9 cellular contexts compared by ENCODE assay signal in the genomic region with DNA sequence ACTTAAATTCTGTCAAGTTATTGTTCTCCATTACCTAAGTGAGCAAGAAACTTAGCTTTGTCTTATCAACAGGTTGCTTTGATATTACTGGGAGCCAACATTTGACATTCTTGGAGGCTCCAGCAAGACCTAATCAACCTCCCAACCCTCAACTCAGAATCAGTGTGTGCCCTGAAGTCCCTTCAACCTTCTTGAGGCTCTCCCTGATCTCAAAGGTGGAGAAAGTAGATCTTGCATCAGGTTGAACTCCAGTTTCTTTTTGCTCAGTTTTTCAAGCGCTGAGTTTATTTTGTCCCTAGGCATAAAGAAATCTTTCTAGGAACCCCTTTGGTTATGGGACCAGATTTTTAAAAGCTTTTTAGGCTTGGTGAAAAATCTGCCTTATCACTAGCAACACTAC. TPM values are rescaled to one million over a fixed set of nuclear protein-coding genes. Genes with fewer than 3 reads are reported as not detected.
A peak's percentile ranks its signal among the peaks of the same experiment; 100 is the strongest.
DNase-seq lines count a peak whose midpoint lies in the region; ATAC-seq, FAIRE-seq and TF ChIP-seq lines count a peak whose summit lies in the region.
"Had no signal": no experiment of that assay in that cellular context is flagged by ENCODE, and none has a peak within 500 bp of the region (broad histone marks: within the 10 kb centered on the region; RNA-seq: fewer than 3 reads in every experiment).

No MANE protein-coding gene starts in this region.

- intact Hi-C loops in Calu3 (cut with micrococcal nuclease; ENCODE audit: unreplicated experiment), result loop anchor here (10.0 kb wide), 1 partner anchor 219 kb away; no protein-coding TSS in a partner anchor
- intact Hi-C loops in OCI-LY7 (cut with micrococcal nuclease; ENCODE audit: unreplicated experiment), result loop anchor here (2.0 to 10.0 kb wide), 2 partner anchors 565 to 671 kb away; a partner anchor contains a TSS

- no peak for ATAC-seq in effector memory CD8-positive, alpha-beta T cell (replicated peaks)
- ATAC-seq in HG03280 (IDR thresholded peaks at IDR 0.05; ENCODE audit: unreplicated experiment), result no peak

- H3K9ac ChIP-seq in parathyroid adenoma, result no peak overlapping the region

- H3K9me2 ChIP-seq in OCI-LY7 (ENCODE audit: insufficient read depth, low read length), result no peaks in the 10 kb centered on the region

- H3K4me2 ChIP-seq in OCI-LY7 (ENCODE audit: low read length) (peak overlapping the region; percentile 95), parathyroid adenoma (ENCODE audit: low read length) (peak overlapping the region; percentile 87)

- no peaks in the 10 kb centered on the region for H3K27me3 Mint-ChIP-seq in Calu3 (ENCODE audit: unreplicated experiment)
- no peaks in the 10 kb centered on the region for H3K27me3 Mint-ChIP-seq in effector memory CD8-positive, alpha-beta T cell

- H3K36me3 ChIP-seq in OCI-LY7 (ENCODE audit: insufficient read depth, low read length), result peaks cover 31% of the 10 kb centered on the region
- no peaks in the 10 kb centered on the region for H3K36me3 ChIP-seq in parathyroid adenoma (ENCODE audit: control insufficient read depth, insufficient read depth, low read length)
- H3K36me3 ChIP-seq: cardiac muscle cell had no signal

- H3K27ac ChIP-seq in OCI-LY7 (ENCODE audit: low read depth, low read length, poor library complexity, severe bottlenecking), result peak overlapping the region; percentile 90
- peak overlapping the region; percentile 69 for H3K27ac ChIP-seq in parathyroid adenoma
- H3K27ac ChIP-seq: cardiac muscle cell had no signal

- peaks cover 45% of the 10 kb centered on the region for H3K36me3 Mint-ChIP-seq in Calu3 (ENCODE audit: insufficient read depth, unreplicated experiment)
- peaks cover 47% of the 10 kb centered on the region for H3K36me3 Mint-ChIP-seq in effector memory CD8-positive, alpha-beta T cell (ENCODE audit: insufficient read depth)

- H2AFZ ChIP-seq in OCI-LY7 (ENCODE audit: low read length), result peak overlapping the region; percentile 71; the same call in 1 of the 2 replicates
- H2AFZ ChIP-seq in parathyroid adenoma, result peak overlapping the region; percentile 75

- no TSS peak for BruUV-seq in Calu3 (replicated peaks; lab: Mats Ljungman, UMichigan)
- TSS peak; percentile 46 for BruUV-seq in OCI-LY7 (replicated peaks; lab: Mats Ljungman, UMichigan)

- POLR2A ChIA-PET in OCI-LY7 (lab: Charles Lee), result interaction anchor here (0.7 to 2.6 kb wide), 9 partner anchors 14 to 667 kb away, joined by 3 to 14 read pairs (median 4); a partner anchor contains a TSS

- peak overlapping the region; percentile 97 for H3K4me3 Mint-ChIP-seq in Calu3 (ENCODE audit: low read depth, unreplicated experiment)
- peak overlapping the region; percentile 95 to 96 for H3K4me3 Mint-ChIP-seq in effector memory CD8-positive, alpha-beta T cell

- H3K9me3 Mint-ChIP-seq in Calu3 (ENCODE audit: low read depth, unreplicated experiment), result no peaks in the 10 kb centered on the region
- H3K9me3 Mint-ChIP-seq in effector memory CD8-positive, alpha-beta T cell, result no peaks in the 10 kb centered on the region

- H3K4me1 ChIP-seq in OCI-LY7 (ENCODE audit: insufficient read depth, low read length, poor library complexity, severe bottlenecking), result peaks cover 47% of the 10 kb centered on the region
- peaks cover 2% of the 10 kb centered on the region for H3K4me1 ChIP-seq in parathyroid adenoma

- no peak for FAIRE-seq in RCC 7860 (lab: Jason Lieb, UNC)

- no peak for DNase-seq in Calu3
- DNase-seq in OCI-LY7 (ENCODE audit: low spot score), result peak; percentile 16
- no peak for DNase-seq in effector memory CD8-positive, alpha-beta T cell
- DNase-seq in RCC 7860 (ENCODE audit: low spot score), result no peak
- no peak for DNase-seq in GM10266 (ENCODE audit: extremely low spot score)
- no peak for DNase-seq in midbrain (lab: John Stamatoyannopoulos, UW)

- peak overlapping the region; percentile 93 for H3K27ac Mint-ChIP-seq in Calu3 (ENCODE audit: unreplicated experiment)
- peak overlapping the region; percentile 97 to 98 for H3K27ac Mint-ChIP-seq in effector memory CD8-positive, alpha-beta T cell

- CTCF ChIA-PET in Calu3 (lab: Charles Lee) (interaction anchor here (0.6 to 3.0 kb wide), 4 partner anchors 14 to 42 kb away, joined by 4 to 22 read pairs (median 10); a partner anchor contains a TSS), OCI-LY7 (lab: Charles Lee; ENCODE audit: unreplicated experiment) (interaction anchor here (1.0 to 1.2 kb wide), 3 partner anchors 14 to 576 kb away, joined by 3 to 5 read pairs (median 4); no protein-coding TSS in a partner anchor)

- H3K79me2 ChIP-seq in OCI-LY7 (ENCODE audit: insufficient read depth, low read depth, low read length) (peaks cover 48% of the 10 kb centered on the region), parathyroid adenoma (no peaks in the 10 kb centered on the region)

- H3K9me3 ChIP-seq in OCI-LY7 (ENCODE audit: low read length) (no peaks in the 10 kb centered on the region), parathyroid adenoma (ENCODE audit: control insufficient read depth, low read length) (no peaks in the 10 kb centered on the region)

- H3K27me3 ChIP-seq in parathyroid adenoma (ENCODE audit: control insufficient read depth, insufficient read depth, low read length), result no peaks in the 10 kb centered on the region

- H3K4me1 Mint-ChIP-seq in Calu3 (ENCODE audit: low read depth, unreplicated experiment), result peaks cover 50% of the 10 kb centered on the region
- peaks cover 39 to 63% of the 10 kb centered on the region in 2 donors for H3K4me1 Mint-ChIP-seq in effector memory CD8-positive, alpha-beta T cell (ENCODE audit: low read depth in 2 of 2)

- H3K4me3 ChIP-seq in OCI-LY7 (ENCODE audit: low read depth, low read length, poor library complexity, severe bottlenecking) (peak overlapping the region; percentile 90), parathyroid adenoma (ENCODE audit: low read depth, low read length) (peak overlapping the region; percentile 92)

- TF ChIP-seq CTCF in Calu3 (IDR thresholded peaks at IDR 0.05; ENCODE audit: unreplicated experiment) (no peak), OCI-LY7 (conservative IDR thresholded peaks at IDR 0.05; ENCODE audit: low read length) (no peak), parathyroid adenoma (IDR thresholded peaks at IDR 0.05) (no peak), GM10266 (IDR thresholded peaks at IDR 0.05; ENCODE audit: control insufficient read depth, insufficient read depth, low read depth, missing control alignments) (no peak)

- no peaks in the 10 kb centered on the region for H4K20me1 ChIP-seq in OCI-LY7 (ENCODE audit: insufficient read depth, low read length)

RNA-seq across cellular contexts. Expression of a gene that starts 1.4 kb away (rescaled TPM):
- total RNA-seq in Calu3 (2022), result 87.9 and 91.6 TPM in 2 replicates
- 80.8 and 83.9 TPM in 2 replicates for total RNA-seq in OCI-LY7 (2014; rRNA removed; shearing (Covaris generic))
- total RNA-seq in OCI-LY7 (2022), result 93.7 and 99.8 TPM in 2 replicates

RNA-seq across cellular contexts. Expression of a gene that starts 27.8 kb away (rescaled TPM):
- total RNA-seq in Calu3 (2022), result 56.7 and 65.8 TPM in 2 replicates
- 0.70 and 1.4 TPM in 2 replicates for total RNA-seq in OCI-LY7 (2014; rRNA removed; shearing (Covaris generic))
- 9.4 and 9.9 TPM in 2 replicates for total RNA-seq in OCI-LY7 (2022)

RNA-seq across cellular contexts. Expression of a gene that starts 37.1 kb away (rescaled TPM):
- total RNA-seq in Calu3 (2022), result 35.5 and 39.5 TPM in 2 replicates
- total RNA-seq in OCI-LY7 (2014; rRNA removed; shearing (Covaris generic)), result 30.3 and 37.6 TPM in 2 replicates
- 38.1 and 39.8 TPM in 2 replicates for total RNA-seq in OCI-LY7 (2022)

RNA-seq across cellular contexts. Expression of a gene that starts 58.0 kb away (rescaled TPM):
- total RNA-seq in Calu3 (2022), result not detected in 2 replicates
- 0.59 TPM in 1 of 2 replicates, not detected in the other for total RNA-seq in OCI-LY7 (2014; rRNA removed; shearing (Covaris generic))
- total RNA-seq in OCI-LY7 (2022), result not detected in 2 replicates
- total RNA-seq: cardiac muscle cell had no signal
